Comparison of ENCODE assay signal across 12 cellular contexts in genomic region chr19:52485064-52485463, GRCh38. TPM values are rescaled to one million over a fixed set of nuclear protein-coding genes. Genes with fewer than 3 reads are reported as not detected.
DNase-seq lines count a peak whose midpoint lies in the region; ATAC-seq and TF ChIP-seq lines count a peak whose summit lies in the region.
"Not testable (repeated sequence)": the region's sequence is repeated elsewhere in the genome, so short reads cannot be mapped to it uniquely, and the experiment has no call there.
"Had no signal": no experiment of that assay in that cellular context is flagged by ENCODE, and none has a peak within 500 bp of the region (broad histone marks: within the 10 kb centered on the region; RNA-seq: fewer than 3 reads in every experiment).

No MANE protein-coding gene starts in this region.

- not testable (repeated sequence) for H3K9me2 ChIP-seq in GM23338 (ENCODE audit: insufficient read depth); hepatocyte (replicated peaks; ENCODE audit: insufficient read depth)

- H3K27ac Mint-ChIP-seq in GM23338; osteocyte (ENCODE audit: unreplicated experiment): not testable (repeated sequence)
- peak overlapping the region; percentile 100 for H3K27ac Mint-ChIP-seq in WTC11

- peaks cover 13% of the 10 kb centered on the region; the same call in 1 of the 2 replicates for H3F3A ChIP-seq in GM23338 (replicated peaks; ENCODE audit: low read depth)

- not testable (repeated sequence) for H3K27me3 ChIP-seq in GM23338 (ENCODE audit: insufficient read depth); HUES6 (ENCODE audit: control insufficient read depth, insufficient read depth, low read length); hepatocyte; iPS-20b (ENCODE audit: insufficient read depth, low read length)

- H3K9me3 Mint-ChIP-seq in GM23338 (peaks cover 75% of the 10 kb centered on the region), WTC11 (peaks cover 14% of the 10 kb centered on the region), osteocyte (ENCODE audit: unreplicated experiment) (peaks cover 28% of the 10 kb centered on the region)

- H2AFZ ChIP-seq in GM23338, hepatocyte: not testable (repeated sequence)

- H3K4me3 ChIP-seq in GM23338, result peak overlapping the region; percentile 36
- peak overlapping the region; percentile 42 for H3K4me3 ChIP-seq in HUES6 (ENCODE audit: low read depth, low read length)
- H3K4me3 ChIP-seq in hepatocyte; iPS-20b (ENCODE audit: low read length): not testable (repeated sequence)

- not testable (repeated sequence) for TF ChIP-seq CTCF in GM23338 (conservative IDR thresholded peaks at IDR 0.05; ENCODE audit: low read depth in 2 of 2); WTC11 (IDR thresholded peaks at IDR 0.05); hepatocyte (IDR thresholded peaks at IDR 0.05; ENCODE audit: poor library complexity); osteocyte (IDR thresholded peaks at IDR 0.05)

- not testable (repeated sequence) for H4K20me1 ChIP-seq in GM23338 (replicated peaks; ENCODE audit: insufficient read depth); hepatocyte (ENCODE audit: insufficient read depth, poor library complexity, severe bottlenecking)

- H3K36me3 Mint-ChIP-seq in GM23338 (ENCODE audit: low read depth) (peaks cover 21% of the 10 kb centered on the region), WTC11 (peaks cover 32% of the 10 kb centered on the region)
- H3K36me3 Mint-ChIP-seq in osteocyte (ENCODE audit: unreplicated experiment), result not testable (repeated sequence)

- H3K9ac ChIP-seq in HUES6 (ENCODE audit: low read length) (peak overlapping the region; percentile 86), iPS-20b (ENCODE audit: low read depth, low read length) (peak overlapping the region; percentile 21; the same call in 1 of the 2 replicates)

- H3K4me1 Mint-ChIP-seq in GM23338 (peaks cover 18% of the 10 kb centered on the region), WTC11 (peaks cover 49% of the 10 kb centered on the region)
- H3K4me1 Mint-ChIP-seq in osteocyte (ENCODE audit: unreplicated experiment), result not testable (repeated sequence)

- peak overlapping the region; percentile 100 for H3K27ac ChIP-seq in GM23338 (ENCODE audit: low read depth)
- H3K27ac ChIP-seq in HUES6 (ENCODE audit: low read depth, low read length), result peak overlapping the region; percentile 79
- peak overlapping the region; percentile 80 for H3K27ac ChIP-seq in hepatocyte
- H3K27ac ChIP-seq in iPS-20b (ENCODE audit: low read length), result not testable (repeated sequence)

- POLR2A ChIA-PET in WTC11 (lab: Charles Lee), result interaction anchor here (0.6 kb wide), 1 partner anchor 48 kb away, joined by 3 read pairs; no protein-coding TSS in a partner anchor

- peaks cover 28% of the 10 kb centered on the region for H3K9me3 ChIP-seq in HUES6 (ENCODE audit: control insufficient read depth, insufficient read depth, low read depth, low read length)
- not testable (repeated sequence) for H3K9me3 ChIP-seq in hepatocyte (ENCODE audit: low read depth)
- H3K9me3 ChIP-seq in iPS-20b (ENCODE audit: insufficient read depth, low read depth, low read length), result peaks cover 28% of the 10 kb centered on the region

- H3K4me1 ChIP-seq in GM23338 (ENCODE audit: insufficient read depth) (peaks cover 34% of the 10 kb centered on the region), HUES6 (ENCODE audit: control insufficient read depth, insufficient read depth, low read length) (peaks cover 16% of the 10 kb centered on the region; the same call in 1 of the 2 replicates)
- H3K4me1 ChIP-seq in hepatocyte (ENCODE audit: insufficient read depth); iPS-20b (ENCODE audit: insufficient read depth, low read length): not testable (repeated sequence)

- peak; percentile 55; the same call in 2 of the 3 replicates for ATAC-seq in GM23338
- ATAC-seq in WTC11, result peak; percentile 54

- not testable (repeated sequence) for H3K36me3 ChIP-seq in GM23338 (ENCODE audit: insufficient read depth); HUES6 (ENCODE audit: control insufficient read depth, insufficient read depth, low read length); hepatocyte (replicated peaks; ENCODE audit: insufficient read depth, low read depth); iPS-20b (ENCODE audit: insufficient read depth, low read depth, low read length)

- DNase-seq in GM23338 (ENCODE audit: low spot score) (peak; percentile 45), WTC11 (ENCODE audit: low spot score) (peak; percentile 65), osteocyte (ENCODE audit: extremely low spot score, unreplicated experiment) (peak; percentile 63)
- DNase-seq in hepatocyte (ENCODE audit: low spot score), result not testable (repeated sequence)

- not testable (repeated sequence) for H3K79me2 ChIP-seq in GM23338 (replicated peaks; ENCODE audit: insufficient read depth); hepatocyte

- 61% methylated on average over 7 of the region's 7 CpGs for WGBS in hepatocyte (ENCODE audit: low lambda C conversion rate, missing lambda C conversion rate)

- peak overlapping the region; percentile 63 for H3K4me2 ChIP-seq in GM23338
- H3K4me2 ChIP-seq in hepatocyte, result peak overlapping the region; percentile 53

- peaks cover 12% of the 10 kb centered on the region for H3K27me3 Mint-ChIP-seq in GM23338 (ENCODE audit: insufficient read depth, low read depth, poor library complexity)
- H3K27me3 Mint-ChIP-seq in WTC11 (ENCODE audit: low read depth); osteocyte (ENCODE audit: unreplicated experiment): not testable (repeated sequence)

- H3K4me3 Mint-ChIP-seq in GM23338; osteocyte (ENCODE audit: unreplicated experiment): not testable (repeated sequence)
- peak overlapping the region; percentile 55 for H3K4me3 Mint-ChIP-seq in WTC11

- CTCF ChIA-PET in WTC11 (lab: Charles Lee), result interaction anchor here (1.4 kb wide), 1 partner anchor 42 kb away, joined by 3 read pairs; the partner anchor contains the start of gene ZNF808

TF ChIP-seq in GM23338, 12 proteins besides CTCF, POLR2A, EP300 and RAD21:
- TF ChIP-seq POLR2AphosphoS5 (IDR thresholded peaks at IDR 0.05; ENCODE audit: low read depth), result peak; percentile 27; the same call in 1 of the 2 replicates

RNA-seq across cellular contexts. Expression of gene ZNF578, which starts 31.7 kb away (rescaled TPM):
- 11.9 and 23.9 TPM in 2 replicates for total RNA-seq in GM23338 (2014; rRNA removed; shearing (Covaris generic))
- polyA plus RNA-seq in GM23338 (2016; fragmentation: Nextera tagmentation; extraction: Ambion mirVana) (2.9 and 4.1 TPM in 2 replicates), hepatocyte (0.12 and 0.16 TPM in 2 replicates)
- total RNA-seq in WTC11 (2021) (21.1 to 26.6 TPM (median 21.9 TPM) in 3 replicates), hepatocyte (0.16 and 0.97 TPM in 2 replicates), osteocyte (not detected in 2 replicates)
- total RNA-seq: G401 had no signal
- polyA plus RNA-seq: A549, CD14-positive monocyte had no signal

RNA-seq across cellular contexts. Expression of gene ZNF808, which starts 42.4 kb away (rescaled TPM):
- total RNA-seq in GM23338 (2014; rRNA removed; shearing (Covaris generic)), result 27.1 and 32.1 TPM in 2 replicates
- 7.0 and 10.5 TPM in 2 replicates for polyA plus RNA-seq in GM23338 (2016; fragmentation: Nextera tagmentation; extraction: Ambion mirVana)
- total RNA-seq in WTC11 (2021), result 47.1 to 59.2 TPM (median 49.2 TPM) in 3 replicates
- 15.7 and 25.7 TPM in 2 replicates for total RNA-seq in hepatocyte
- 2.2 and 2.7 TPM in 2 replicates for polyA plus RNA-seq in hepatocyte
- 22.8 and 29.2 TPM in 2 replicates for total RNA-seq in osteocyte

RNA-seq across cellular contexts. Expression of gene ZNF534, which starts 56.1 kb away (rescaled TPM):
- 0.10 TPM in 1 of 2 replicates, not detected in the other for total RNA-seq in GM23338 (2014; rRNA removed; shearing (Covaris generic))
- polyA plus RNA-seq in GM23338 (2016; fragmentation: Nextera tagmentation; extraction: Ambion mirVana) (0.23 and 1.0 TPM in 2 replicates), hepatocyte (not detected in 2 replicates)
- total RNA-seq in WTC11 (2021) (0.23 to 0.42 TPM (median 0.37 TPM) in 3 replicates), hepatocyte (0.57 TPM in 1 of 2 replicates, not detected in the other), osteocyte (not detected in 2 replicates)
- total RNA-seq: CD4-positive, alpha-beta T cell; CD8-positive, alpha-beta memory T cell; G401; H7 had no signal
- polyA plus RNA-seq: A549; CD14-positive monocyte; CD8-positive, alpha-beta memory T cell had no signal
